Comparison of ENCODE assay signal across 22 cellular contexts in the genomic region with DNA sequence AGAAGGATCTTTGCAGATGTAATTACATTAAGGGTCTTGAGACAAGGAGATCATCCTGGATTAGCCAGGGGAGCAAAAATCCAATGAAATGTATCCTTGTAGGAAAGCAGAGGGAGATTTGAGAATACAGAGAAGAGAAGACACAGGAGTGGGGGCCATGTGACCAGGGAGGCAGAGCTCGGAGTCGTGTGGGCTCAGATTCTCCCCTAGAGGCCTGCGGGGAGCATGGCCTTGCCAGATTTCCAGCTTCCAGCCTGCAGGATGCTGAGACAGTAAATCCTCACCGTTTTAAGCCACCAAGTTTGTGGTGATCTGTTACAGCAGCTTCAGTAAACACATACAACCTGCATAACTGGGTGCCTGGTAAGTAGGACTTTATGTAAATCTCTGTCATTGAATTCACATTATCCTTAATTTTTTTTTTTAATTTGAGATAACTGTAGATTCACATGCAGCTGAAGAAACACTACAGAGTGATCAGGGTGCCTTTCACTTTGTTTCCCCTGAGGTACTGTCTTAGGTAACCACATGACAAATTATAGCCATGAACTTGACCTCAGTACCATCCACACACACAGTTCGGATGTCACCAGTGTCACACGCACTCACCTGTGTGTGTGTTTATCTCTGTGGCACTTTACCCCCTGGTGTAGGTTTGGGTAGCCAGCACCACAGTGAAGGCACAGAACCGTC.
DNase-seq lines count a peak whose midpoint lies in the region; ATAC-seq, FAIRE-seq and TF ChIP-seq lines count a peak whose summit lies in the region.
"Had no signal": no experiment of that assay in that cellular context is flagged by ENCODE, and none has a peak within 500 bp of the region (broad histone marks: within the 10 kb centered on the region; RNA-seq: fewer than 3 reads in every experiment).

No MANE protein-coding gene starts in this region.

- H3K36me3 ChIP-seq in GM23338 (ENCODE audit: insufficient read depth) (no peaks in the 10 kb centered on the region), HepG2 (replicated peaks in 1 of 2; ENCODE audit: control insufficient read depth in 1 of 2, insufficient read depth in 2 of 2, low read length in 2 of 2) (no peaks in the 10 kb centered on the region), skeletal muscle tissue (ENCODE audit: control insufficient read depth in 3 of 3, insufficient read depth in 3 of 3, low read length in 3 of 3) (no peaks in the 10 kb centered on the region), OCI-LY7 (ENCODE audit: insufficient read depth, low read length) (no peaks in the 10 kb centered on the region)

- peak in 1 of 2 experiments; percentile 13; a peak in 1 of 4 replicates for TF ChIP-seq CTCF in GM23338 (conservative IDR thresholded peaks at IDR 0.05; ENCODE audit: low read depth in 2 of 2)
- TF ChIP-seq CTCF in HepG2 (CRISPR knock-in tag; IDR thresholded peaks at IDR 0.05), result no peak
- no peak for TF ChIP-seq CTCF in OCI-LY7 (conservative IDR thresholded peaks at IDR 0.05; ENCODE audit: low read length)
- no peak for TF ChIP-seq CTCF in chondrocyte (IDR thresholded peaks at IDR 0.05)

- ATAC-seq in GM23338 (peak; percentile 83), HepG2 (peak; percentile 72)
- ATAC-seq: CD8-positive, alpha-beta T cell; Panc1 had no signal

- TF ChIP-seq EP300 in HepG2 (IDR thresholded peaks at IDR 0.05; ENCODE audit: low read depth in 2 of 2, low read length in 2 of 2) (no peak), HepG2 (CRISPR knock-in tag; IDR thresholded peaks at IDR 0.05; ENCODE audit: borderline replicate concordance) (no peak)

- H4K20me1 ChIP-seq in GM23338 (replicated peaks; ENCODE audit: insufficient read depth) (no peaks in the 10 kb centered on the region), HepG2 (ENCODE audit: insufficient read depth, low read length) (no peaks in the 10 kb centered on the region), OCI-LY7 (ENCODE audit: insufficient read depth, low read length) (no peaks in the 10 kb centered on the region)

- POLR2A ChIA-PET in HepG2 (lab: Yijun Ruan, JAX) (no interaction called here), OCI-LY7 (lab: Charles Lee) (no interaction called here)

- H3K27me3 ChIP-seq in GM23338 (ENCODE audit: insufficient read depth) (no peaks in the 10 kb centered on the region), HepG2 (ENCODE audit: control insufficient read depth in 1 of 2, insufficient read depth in 2 of 2, low read length in 2 of 2) (peaks cover 2 to 38% of the 10 kb centered on the region in 2 experiments), skeletal muscle tissue (ENCODE audit: control insufficient read depth in 3 of 3, insufficient read depth in 3 of 3, low read length in 3 of 3) (peaks cover 0 to 6% (median 3%) of the 10 kb centered on the region in 3 donors)

- H2AFZ ChIP-seq in GM23338 (no peak overlapping the region), HepG2 (ENCODE audit: low read length) (no peak overlapping the region), OCI-LY7 (ENCODE audit: low read length) (no peak overlapping the region)

- H3K9ac ChIP-seq in HepG2 (ENCODE audit: insufficient read depth, low read depth, low read length) (no peak overlapping the region), skeletal muscle tissue (ENCODE audit: low read depth in 1 of 3, low read length in 3 of 3) (peak overlapping the region in 2 of 3 donors; percentile 51 to 75)

- intact Hi-C loops in HepG2 (cut with micrococcal nuclease; ENCODE audit: unreplicated experiment) (no loop called here), OCI-LY7 (cut with micrococcal nuclease; ENCODE audit: unreplicated experiment) (no loop called here)

- H3K4me2 ChIP-seq in GM23338 (no peak overlapping the region), HepG2 (ENCODE audit: low read depth, low read length) (no peak overlapping the region), OCI-LY7 (ENCODE audit: low read length) (no peak overlapping the region)

- DNase-seq in GM23338 (ENCODE audit: low spot score) (peak; percentile 20), NCI-H82 (lab: John Stamatoyannopoulos, UW) (peak; percentile 88), HepG2 (ENCODE audit: low spot score) (no peak), OCI-LY7 (ENCODE audit: low spot score) (no peak), NCI-H2081 treated with DMSO at 0.1 percent for 48 hours (lab: John Stamatoyannopoulos, UW) (no peak), chondrocyte (ENCODE audit: low spot score) (no peak), MV-4-11 (lab: John Stamatoyannopoulos, UW) (no peak)
- DNase-seq: C1 segment of cervical spinal cord; CD8-positive, alpha-beta T cell; Karpas-422; NCI-H1105; NCI-H1930; NCI-H526 treated with DMSO at 0.1 percent for 48 hours; SIG-M5 had no signal

- in situ Hi-C loops in HepG2 (cut with HindIII; ENCODE audit: extremely low pct_ligation_motif_present, low pct_unique_long_range_greater_than_20kb), result no loop called here

- 21% methylated on average over 7 of the region's 7 CpGs for WGBS in HepG2 (ENCODE audit: low lambda C conversion rate)

- BruUV-seq in HepG2 (replicated peaks; lab: Mats Ljungman, UMichigan), result no TSS peak
- BruUV-seq in OCI-LY7 (replicated peaks; lab: Mats Ljungman, UMichigan), result no TSS peak

- CTCF ChIA-PET in HepG2 (lab: Yijun Ruan, JAX; ENCODE audit: low intra/inter-chr PET ratio, low total read pairs), result interaction anchor here (0.7 kb wide), 1 partner anchor 10 kb away, joined by 3 read pairs; no protein-coding TSS in a partner anchor
- CTCF ChIA-PET in OCI-LY7 (lab: Charles Lee; ENCODE audit: unreplicated experiment), result no interaction called here

- H3K4me1 ChIP-seq in GM23338 (ENCODE audit: insufficient read depth) (no peaks in the 10 kb centered on the region), HepG2 (ENCODE audit: insufficient read depth, low read length) (no peaks in the 10 kb centered on the region), skeletal muscle tissue (ENCODE audit: control insufficient read depth in 3 of 3, insufficient read depth in 3 of 3, low read length in 3 of 3) (peaks cover 5 to 25% (median 23%) of the 10 kb centered on the region in 3 donors), OCI-LY7 (ENCODE audit: insufficient read depth, low read length, poor library complexity, severe bottlenecking) (no peaks in the 10 kb centered on the region)
- H3K4me1 ChIP-seq: Caco-2 had no signal

- H3K36me3 Mint-ChIP-seq in GM23338 (ENCODE audit: low read depth), result no peaks in the 10 kb centered on the region
- H3K36me3 Mint-ChIP-seq in chondrocyte (ENCODE audit: low read depth), result peaks cover 1% of the 10 kb centered on the region
- H3K36me3 Mint-ChIP-seq: CD8-positive, alpha-beta T cell had no signal

- H3K4me3 ChIP-seq in GM23338, result no peak overlapping the region
- no peak overlapping the region for H3K4me3 ChIP-seq in HepG2 (replicated peaks in 1 of 3; ENCODE audit: insufficient read depth in 1 of 3, low read depth in 2 of 3, low read length in 3 of 3)
- H3K4me3 ChIP-seq in skeletal muscle tissue (ENCODE audit: low read length in 3 of 3), result peak overlapping the region; percentile 7 to 63 (median 15)
- H3K4me3 ChIP-seq in OCI-LY7 (ENCODE audit: low read depth, low read length, poor library complexity, severe bottlenecking), result no peak overlapping the region
- H3K4me3 ChIP-seq: SK-N-MC had no signal

- H3K27me3 Mint-ChIP-seq in GM23338 (ENCODE audit: insufficient read depth, low read depth, poor library complexity) (peaks cover 7% of the 10 kb centered on the region), chondrocyte (ENCODE audit: low read depth) (peaks cover 10% of the 10 kb centered on the region)

- H3K79me2 ChIP-seq in GM23338 (replicated peaks; ENCODE audit: insufficient read depth), result no peaks in the 10 kb centered on the region
- H3K79me2 ChIP-seq in HepG2 (ENCODE audit: insufficient read depth, low read length), result no peaks in the 10 kb centered on the region
- H3K79me2 ChIP-seq in OCI-LY7 (ENCODE audit: insufficient read depth, low read depth, low read length), result no peaks in the 10 kb centered on the region

- H3K4me3 Mint-ChIP-seq in GM23338, result no peak overlapping the region
- no peak overlapping the region for H3K4me3 Mint-ChIP-seq in chondrocyte (ENCODE audit: unreplicated experiment)
- H3K4me3 Mint-ChIP-seq: CD8-positive, alpha-beta T cell had no signal

- H3K27ac Mint-ChIP-seq in GM23338 (no peak overlapping the region), chondrocyte (ENCODE audit: unreplicated experiment) (no peak overlapping the region)
- H3K27ac Mint-ChIP-seq: CD8-positive, alpha-beta T cell had no signal

- H3K9me3 Mint-ChIP-seq in GM23338, result 0 out of 3 replicates have a peak, but pooled peaks cover 4% of the 10 kb centered on the region
- peaks cover 22% of the 10 kb centered on the region for H3K9me3 Mint-ChIP-seq in chondrocyte (ENCODE audit: low read depth)
- H3K9me3 Mint-ChIP-seq: CD8-positive, alpha-beta T cell had no signal

- H3K9me3 ChIP-seq in HepG2 (ENCODE audit: low read length), result no peaks in the 10 kb centered on the region; the same call in 1 of the 2 replicates
- H3K9me3 ChIP-seq in skeletal muscle tissue (ENCODE audit: control insufficient read depth in 3 of 3, low read length in 3 of 3), result peaks cover 0 to 4% (median 4%) of the 10 kb centered on the region in 3 donors
- no peaks in the 10 kb centered on the region for H3K9me3 ChIP-seq in OCI-LY7 (ENCODE audit: low read length)
- H3K9me3 ChIP-seq: Caco-2 had no signal

- no peak for TF ChIP-seq RAD21 in HepG2 (CRISPR knock-in tag; IDR thresholded peaks at IDR 0.05)

- H3K27ac ChIP-seq in GM23338 (ENCODE audit: low read depth) (no peak overlapping the region), HepG2 (ENCODE audit: extremely low read length, insufficient read depth, low read length) (no peak overlapping the region), skeletal muscle tissue (ENCODE audit: low read depth, low read length) (peak overlapping the region; percentile 53), OCI-LY7 (ENCODE audit: low read depth, low read length, poor library complexity, severe bottlenecking) (no peak overlapping the region)
- H3K27ac ChIP-seq: HL-60, RWPE1, SK-N-MC had no signal

- H3K9me2 ChIP-seq in GM23338 (ENCODE audit: insufficient read depth) (no peaks in the 10 kb centered on the region), OCI-LY7 (ENCODE audit: insufficient read depth, low read length) (no peaks in the 10 kb centered on the region)

- H3K4me1 Mint-ChIP-seq in GM23338 (no peaks in the 10 kb centered on the region), chondrocyte (ENCODE audit: low read depth) (no peaks in the 10 kb centered on the region)

- H3F3A ChIP-seq in GM23338 (replicated peaks; ENCODE audit: low read depth), result no peaks in the 10 kb centered on the region

- no peak for TF ChIP-seq POLR2A in HepG2 (IDR thresholded peaks at IDR 0.05; ENCODE audit: insufficient read depth in 1 of 2, low read depth in 2 of 2, low read length in 2 of 2)

- no peak for FAIRE-seq in HepG2 (lab: Jason Lieb, UNC)
- FAIRE-seq: G401.6, GM12891 had no signal

TF ChIP-seq in GM23338, 12 proteins besides CTCF, POLR2A, EP300 and RAD21:
- TF ChIP-seq EZH2phosphoT487 (IDR thresholded peaks at IDR 0.05; ENCODE audit: unreplicated experiment), result no peak
- no peak for TF ChIP-seq ZNF114 (CRISPR knock-in tag; IDR thresholded peaks at IDR 0.05)
- TF ChIP-seq JUNB (IDR thresholded peaks at IDR 0.05; ENCODE audit: unreplicated experiment), result no peak
TF ChIP-seq in GM23338: peak in this region for 0.

TF ChIP-seq in HepG2, 621 proteins besides CTCF, POLR2A, EP300 and RAD21 (continues in another document):
- TF ChIP-seq ZNF12 (CRISPR knock-in tag; IDR thresholded peaks at IDR 0.05), result peak; percentile 69; the same call in 1 of the 2 replicates

Comparison
In these comparisons a context has a peak if more than half of its experiments do, and no peak if none do; other contexts are left out.
1. DNase-seq: peak in GM23338 (single experiment) and NCI-H82 (single experiment); none in HepG2 (single experiment), OCI-LY7 (single experiment), NCI-H2081 treated with DMSO at 0.1 percent for 48 hours (single experiment), chondrocyte (single experiment) and MV-4-11 (single experiment).
2. H3K4me3 ChIP-seq: peak in skeletal muscle tissue (3 of 3); none in GM23338 (single experiment), HepG2 (0 of 3) and OCI-LY7 (single experiment).